In the genomic region with DNA sequence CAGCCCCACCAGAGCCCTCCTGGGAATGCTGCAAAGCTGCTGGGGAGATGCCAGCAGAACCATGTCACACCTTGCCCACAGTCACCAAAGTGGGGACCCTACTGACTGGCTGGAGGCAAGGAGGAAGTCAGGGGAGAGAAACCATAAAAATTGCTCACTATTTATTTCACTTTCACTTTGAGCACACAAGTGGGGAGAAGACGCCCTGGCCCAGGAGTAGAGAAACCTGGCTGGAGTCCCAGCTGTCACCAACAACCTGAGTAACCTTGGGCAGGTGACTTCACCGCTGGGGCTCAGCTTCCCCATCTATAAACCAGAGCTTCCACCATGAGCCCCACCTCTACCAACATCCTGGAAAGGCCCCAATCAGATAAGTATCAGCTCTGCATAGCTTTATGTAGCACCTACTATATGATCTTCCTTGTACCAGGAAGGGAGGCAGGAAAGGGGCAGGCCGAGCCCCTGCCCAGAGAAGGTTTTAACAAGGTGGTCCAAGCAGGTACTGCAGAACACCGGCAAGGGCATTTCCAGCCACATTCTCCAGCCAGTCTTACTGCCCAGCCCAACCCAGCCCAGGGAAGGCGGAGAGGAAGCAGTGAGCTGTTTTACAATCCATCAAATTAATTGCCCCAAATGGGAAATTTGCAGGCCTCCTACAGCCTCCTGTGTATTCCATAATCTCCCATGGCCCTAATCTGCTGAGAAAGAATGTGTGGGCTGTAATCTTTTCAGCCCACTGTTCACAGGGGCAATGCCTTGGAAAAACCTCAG, we compare ENCODE assay signal across 8 cellular contexts. TPM values are rescaled to one million over a fixed set of nuclear protein-coding genes. Genes with fewer than 3 reads are reported as not detected.
DNase-seq lines count a peak whose midpoint lies in the region; ATAC-seq and TF ChIP-seq lines count a peak whose summit lies in the region.

No MANE protein-coding gene starts in this region.

- TF ChIP-seq CTCF in CD14-positive monocyte (IDR thresholded peaks at IDR 0.05) (no peak), gastroesophageal sphincter (IDR thresholded peaks at IDR 0.05) (no peak)

- no peaks in the 10 kb centered on the region for H3K36me3 ChIP-seq in gastroesophageal sphincter

- no peak for TF ChIP-seq POLR2A in gastroesophageal sphincter (IDR thresholded peaks at IDR 0.05)

- H3K4me3 ChIP-seq in gastroesophageal sphincter = no peak overlapping the region

- peaks cover 0 to 3% (median 2%) of the 10 kb centered on the region in 3 donors for H3K27me3 Mint-ChIP-seq in CD14-positive monocyte (ENCODE audit: low read depth in 3 of 3)

- peaks cover 9% of the 10 kb centered on the region for H3K4me1 Mint-ChIP-seq in CD14-positive monocyte

- ATAC-seq in GM19324 (IDR thresholded peaks at IDR 0.05; ENCODE audit: low FRiP score, unreplicated experiment) (peak; percentile 93), HG03196 (IDR thresholded peaks at IDR 0.05; ENCODE audit: unreplicated experiment) (peak; percentile 96), gastroesophageal sphincter (no peak)

- intact Hi-C loops in CD14-positive monocyte (cut with micrococcal nuclease) = no loop called here

- H3K4me1 ChIP-seq in gastroesophageal sphincter = peaks cover 0 to 24% (median 0%) of the 10 kb centered on the region in 3 donors

- H3K27me3 ChIP-seq in gastroesophageal sphincter = no peaks in the 10 kb centered on the region

- 80% methylated on average over 3 of the region's 5 CpGs; no CpG with 5 or more reads in 1 of the 2 donors for WGBS in gastroesophageal sphincter (ENCODE audit: low coverage in 1 of 2), 2 donors

- peak overlapping the region in 3 of 4 donors; percentile 5 to 54 (median 35) for H3K27ac ChIP-seq in gastroesophageal sphincter

- no peak for TF ChIP-seq EP300 in gastroesophageal sphincter (IDR thresholded peaks at IDR 0.05)

- DNase-seq in CD14-positive monocyte (ENCODE audit: low spot score) = no peak
- peak; percentile 70 for DNase-seq in activated CD4-positive, alpha-beta T cell treated with anti-CD3 and anti-CD28 coated beads for 48 hours
- DNase-seq in stimulated activated CD8-positive, alpha-beta memory T cell treated with anti-CD3 and anti-CD28 coated beads, Interleukin-12 subunit alpha, Interleukin-12 subunit beta, amount 100 ng/mL, for 24 hours (ENCODE audit: extremely low read depth) = peak; percentile 7
- no peak for DNase-seq in 8988T
- no peak for DNase-seq in NCI-H524 (lab: John Stamatoyannopoulos, UW)

- H3K27ac Mint-ChIP-seq in CD14-positive monocyte = peak overlapping the region in 3 of 7 donors; percentile 7 to 65 (median 27)

- no peaks in the 10 kb centered on the region for H3K9me3 ChIP-seq in gastroesophageal sphincter

- H3K36me3 Mint-ChIP-seq in CD14-positive monocyte = no peaks in the 10 kb centered on the region

- peak overlapping the region; percentile 63 to 87 for H3K4me3 Mint-ChIP-seq in CD14-positive monocyte

- no peaks in the 10 kb centered on the region for H3K9me3 Mint-ChIP-seq in CD14-positive monocyte

RNA-seq across cellular contexts. Expression of a gene that starts 27.6 kb away (rescaled TPM):
- polyA plus RNA-seq in CD14-positive monocyte = under 1 TPM; 0.05 to 0.22 TPM
- total RNA-seq in gastroesophageal sphincter = 10 to 100 TPM in 3 of 4 donors, 1 to 10 TPM in 1; 8.6 to 13.2 (median 12.2) TPM

Comparison
In these comparisons a context has a peak if more than half of its experiments do, and no peak if none do; other contexts are left out.
1. DNase-seq: peak in activated CD4-positive, alpha-beta T cell treated with anti-CD3 and anti-CD28 coated beads for 48 hours (single experiment) and stimulated activated CD8-positive, alpha-beta memory T cell treated with anti-CD3 and anti-CD28 coated beads, Interleukin-12 subunit alpha, Interleukin-12 subunit beta, amount 100 ng/mL, for 24 hours (single experiment); none in CD14-positive monocyte (single experiment), 8988T (single experiment) and NCI-H524 (0 of 2).